8 cellular contexts compared by ENCODE assay signal in genomic region chr3:150407818-150408231, GRCh38. TPM values are rescaled to one million over a fixed set of nuclear protein-coding genes. Genes with fewer than 3 reads are reported as not detected.
DNase-seq lines count a peak whose midpoint lies in the region; ATAC-seq and TF ChIP-seq lines count a peak whose summit lies in the region.

No MANE protein-coding gene starts in this region.

- no peak overlapping the region for H2AK5ac ChIP-seq in trophoblast cell (ENCODE audit: low read length)

- peak overlapping the region; percentile 98 for H3K27ac ChIP-seq in CD4-positive, alpha-beta T cell (ENCODE audit: low read depth, low read length)
- H3K27ac ChIP-seq in Karpas-422 (ENCODE audit: low read length) (peak overlapping the region; percentile 93), trophoblast cell (ENCODE audit: low read depth, low read length) (peak overlapping the region; percentile 100)

- H4K12ac ChIP-seq in trophoblast cell (ENCODE audit: low read depth, low read length) = no peak overlapping the region

- peaks cover 35% of the 10 kb centered on the region for H3K4me1 Mint-ChIP-seq in CD4-positive, alpha-beta T cell (ENCODE audit: low read depth)

- H3K4ac ChIP-seq in trophoblast cell (ENCODE audit: low read depth, low read length) = no peak overlapping the region

- H2AFZ ChIP-seq in Karpas-422 (ENCODE audit: low read length) (peak overlapping the region; percentile 95), trophoblast cell (ENCODE audit: insufficient read depth, low read length, poor library complexity) (peak overlapping the region; percentile 86)

- POLR2A ChIA-PET in CD4-positive, alpha-beta T cell (lab: Charles Lee) = interaction anchor here (1.0 to 4.9 kb wide), 20 partner anchors 9 to 594 kb away, joined by 3 to 98 read pairs (median 12); partner anchors contain the start of genes EIF2A, ERICH6, PFN2 and SELENOT

- no peaks in the 10 kb centered on the region for H3K27me3 Mint-ChIP-seq in CD4-positive, alpha-beta T cell

- no peak overlapping the region for H2BK120ac ChIP-seq in trophoblast cell (ENCODE audit: insufficient read depth, low read length, poor library complexity)

- ATAC-seq in CD4-positive, alpha-beta T cell (ENCODE audit: poor library complexity) = no peak
- ATAC-seq in GM21367 (IDR thresholded peaks at IDR 0.05; ENCODE audit: unreplicated experiment) = peak; percentile 9

- no peaks in the 10 kb centered on the region for H3K9me3 Mint-ChIP-seq in CD4-positive, alpha-beta T cell

- H3K4me3 ChIP-seq in Karpas-422 (ENCODE audit: low read length) (peak overlapping the region; percentile 93), trophoblast cell (ENCODE audit: low read depth, low read length) (peak overlapping the region; percentile 96)

- peaks cover 38% of the 10 kb centered on the region for H3K79me2 ChIP-seq in Karpas-422 (ENCODE audit: low read length)
- peaks cover 29% of the 10 kb centered on the region for H3K79me2 ChIP-seq in trophoblast cell (ENCODE audit: control insufficient read depth, insufficient read depth, low read length, poor library complexity)

- peaks cover 31% of the 10 kb centered on the region for H3K36me3 Mint-ChIP-seq in CD4-positive, alpha-beta T cell (ENCODE audit: low read depth)

- H4K8ac ChIP-seq in trophoblast cell (ENCODE audit: low read depth, low read length) = no peak overlapping the region

- CTCF ChIA-PET in CD4-positive, alpha-beta T cell (lab: Charles Lee) = interaction anchor here (0.9 to 1.7 kb wide), 6 partner anchors 17 to 600 kb away, joined by 3 to 7 read pairs (median 4); no protein-coding TSS in a partner anchor

- H3K9ac ChIP-seq in Karpas-422 (ENCODE audit: low read length) (peak overlapping the region; percentile 81), trophoblast cell (ENCODE audit: low read length) (no peak overlapping the region)

- H3K9me2 ChIP-seq in Karpas-422 (replicated peaks; ENCODE audit: insufficient read depth, low read length) = no peaks in the 10 kb centered on the region

- peak overlapping the region; percentile 94 for H3K27ac Mint-ChIP-seq in CD4-positive, alpha-beta T cell

- H3K4me3 Mint-ChIP-seq in CD4-positive, alpha-beta T cell = peak overlapping the region; percentile 100

- no peak overlapping the region for H4K91ac ChIP-seq in trophoblast cell (ENCODE audit: low read depth, low read length)

- peak overlapping the region; percentile 98 for H3K4me2 ChIP-seq in Karpas-422 (ENCODE audit: low read depth, low read length, poor library complexity, severe bottlenecking)
- H3K4me2 ChIP-seq in trophoblast cell (ENCODE audit: low read length) = peak overlapping the region; percentile 51

- no peaks in the 10 kb centered on the region for H3K27me3 ChIP-seq in CD4-positive, alpha-beta T cell (ENCODE audit: control insufficient read depth, insufficient read depth, low read length)
- H3K27me3 ChIP-seq in Karpas-422 (ENCODE audit: low read length) = no peaks in the 10 kb centered on the region
- no peaks in the 10 kb centered on the region for H3K27me3 ChIP-seq in trophoblast cell (ENCODE audit: insufficient read depth, low read length)

- H3K36me3 ChIP-seq in Karpas-422 (ENCODE audit: insufficient read depth, low read length) (peaks cover 10% of the 10 kb centered on the region; the same call in 1 of the 2 replicates), trophoblast cell (ENCODE audit: control insufficient read depth in 1 of 2, insufficient read depth in 2 of 2, low read length in 2 of 2) (peaks cover 7% of the 10 kb centered on the region in 2 experiments)

- peak overlapping the region; percentile 71 for H3K14ac ChIP-seq in trophoblast cell (ENCODE audit: low read length)

- H2BK5ac ChIP-seq in trophoblast cell (ENCODE audit: low read depth, low read length, poor library complexity) = peak overlapping the region; percentile 63

- no peak overlapping the region for H3K18ac ChIP-seq in trophoblast cell (ENCODE audit: low read length)

- no peaks in the 10 kb centered on the region for H3K9me3 ChIP-seq in CD4-positive, alpha-beta T cell (ENCODE audit: control insufficient read depth, low read length)
- H3K9me3 ChIP-seq in Karpas-422 (ENCODE audit: low read length) (no peaks in the 10 kb centered on the region), trophoblast cell (ENCODE audit: insufficient read depth, low read depth, low read length) (peaks cover 4% of the 10 kb centered on the region)

- no peak for TF ChIP-seq CTCF in CD4-positive, alpha-beta T cell (IDR thresholded peaks at IDR 0.05)

- intact Hi-C loops in CD4-positive, alpha-beta T cell (cut with DNase I, micrococcal nuclease) = loop anchor here (2.0 to 10.0 kb wide), 7 partner anchors 23 to 593 kb away; partner anchors contain the start of genes ERICH6 (in 1 of the 2), PFN2 (in 1 of the 2), RNF13 (in 1 of the 2) and SELENOT (in 1 of the 2)

- H2BK12ac ChIP-seq in trophoblast cell (ENCODE audit: low read length) = no peak overlapping the region

- H3K4me1 ChIP-seq in Karpas-422 (ENCODE audit: low read length) = peaks cover 14% of the 10 kb centered on the region
- H3K4me1 ChIP-seq in trophoblast cell (ENCODE audit: control insufficient read depth in 1 of 2, insufficient read depth in 2 of 2, low read length in 2 of 2) = no peaks in the 10 kb centered on the region

- no peak overlapping the region for H3K23ac ChIP-seq in trophoblast cell (ENCODE audit: low read length)

- H4K20me1 ChIP-seq in Karpas-422 (ENCODE audit: insufficient read depth, low read depth, low read length) = peaks cover 36% of the 10 kb centered on the region

- peaks cover 29% of the 10 kb centered on the region for H3K79me1 ChIP-seq in trophoblast cell (ENCODE audit: low read length)

- WGBS in trophoblast cell (ENCODE audit: extremely low coverage, insufficient coverage, insufficient read length) = 100% methylated on average over 1 of the region's 15 CpGs

- peak in 6 of 10 experiments; percentile 95 to 99 (median 96) for DNase-seq in CD4-positive, alpha-beta T cell
- DNase-seq in Karpas-422 = no peak
- DNase-seq in activated CD4-positive, alpha-beta T cell treated with anti-CD3 and anti-CD28 coated beads, Interleukin-2, amount 50 U/mL, for 4 hours = peak; percentile 97 to 98
- DNase-seq in fibroblast of peridontal ligament (ENCODE audit: extremely low read depth) = peak; percentile 90
- no peak for DNase-seq in trophoblast cell
- no peak for DNase-seq in ecto neural progenitor cell (ENCODE audit: low spot score)
- DNase-seq in RPMI8226 = no peak

RNA-seq across cellular contexts. Expression of gene TSC22D2, which starts 0.3 kb away (rescaled TPM):
- 10 to 100 TPM; 47.3 to 49.3 TPM for total RNA-seq in CD4-positive, alpha-beta T cell
- 8.7 and 44.4 TPM in 2 replicates for total RNA-seq in Karpas-422 (2014; rRNA removed; shearing (Covaris generic); ENCODE audit: low replicate concordance)
- 64.7 and 65.3 TPM in 2 replicates for polyA plus RNA-seq in trophoblast cell (2013)

Comparison
In these comparisons a context has a peak if more than half of its experiments do, and no peak if none do; other contexts are left out.
1. DNase-seq: peak in CD4-positive, alpha-beta T cell (6 of 10), activated CD4-positive, alpha-beta T cell treated with anti-CD3 and anti-CD28 coated beads, Interleukin-2, amount 50 U/mL, for 4 hours (2 of 2) and fibroblast of peridontal ligament (single experiment); none in Karpas-422 (single experiment), trophoblast cell (0 of 2), ecto neural progenitor cell (single experiment) and RPMI8226 (single experiment).
2. Peak in every context shown above with its lines, with median percentiles within 50 percentile points of each other: H3K27ac ChIP-seq.